In the genomic region with DNA sequence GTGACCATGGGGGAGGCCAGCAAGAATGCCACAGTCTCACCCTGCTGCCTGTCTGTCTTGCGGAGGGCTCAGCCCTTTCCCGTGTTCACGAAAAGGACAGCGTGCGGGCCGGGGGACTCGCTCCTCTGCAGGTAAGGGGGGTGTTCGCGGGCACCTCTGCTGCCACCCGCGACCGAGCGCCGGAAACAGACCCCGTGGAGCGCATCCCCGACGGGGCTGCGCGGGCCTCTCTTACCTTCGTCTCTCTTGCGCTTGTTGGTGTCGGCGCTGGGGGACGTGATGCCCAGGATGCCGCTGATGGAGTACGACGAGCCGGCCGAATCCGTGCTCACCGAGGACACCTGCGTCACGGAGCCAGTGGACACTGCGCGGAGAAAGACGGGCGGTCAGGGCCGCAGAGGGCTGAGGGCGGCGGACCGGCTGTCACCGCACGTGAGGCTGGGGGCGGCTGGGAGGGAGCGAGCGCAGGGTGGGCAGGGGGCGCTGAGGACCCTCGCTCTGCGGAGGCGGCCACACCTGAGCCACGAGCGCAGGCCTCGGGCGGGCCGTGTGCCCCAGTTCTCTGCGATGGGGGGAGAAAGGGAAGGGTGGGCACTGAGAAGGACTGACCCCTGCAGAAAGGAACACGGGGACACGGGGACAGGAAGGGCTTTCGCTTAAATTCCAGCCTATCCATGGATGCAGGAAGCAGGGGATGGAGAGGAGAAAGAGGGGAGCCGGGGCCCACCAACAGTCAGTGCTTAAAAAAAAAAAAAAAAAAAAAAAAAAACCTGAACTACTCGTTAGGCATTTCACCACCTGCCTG, we compare ENCODE assay signal across 18 cellular contexts. TPM values are rescaled to one million over a fixed set of nuclear protein-coding genes. Genes with fewer than 3 reads are reported as not detected.
A peak's percentile ranks its signal among the peaks of the same experiment; 100 is the strongest.
DNase-seq lines count a peak whose midpoint lies in the region; TF ChIP-seq lines count a peak whose summit lies in the region.
"Had no signal": no experiment of that assay in that cellular context is flagged by ENCODE, and none has a peak within 500 bp of the region (broad histone marks: within the 10 kb centered on the region; RNA-seq: fewer than 3 reads in every experiment).

No MANE protein-coding gene starts in this region.

- TF ChIP-seq CTCF in brain (conservative IDR thresholded peaks at IDR 0.05) (no peak), mesothelial cell of epicardium (IDR thresholded peaks at IDR 0.05; ENCODE audit: unreplicated experiment) (no peak)

- H3K27ac ChIP-seq in BLaER1 treated with 17β-estradiol and CSF1 and Interleukin-3, amounts not matched to agents 10 nM and 100 nM, result peak overlapping the region in 9 of 11 experiments; percentile 32 to 75 (median 69); a peak in 18 of 22 replicates
- H3K27ac ChIP-seq: heart right ventricle had no signal

- no peaks in the 10 kb centered on the region for H3K36me3 Mint-ChIP-seq in brain
- no peaks in the 10 kb centered on the region for H3K36me3 Mint-ChIP-seq in mesothelial cell of epicardium

- H3K27me3 Mint-ChIP-seq in brain (peaks cover 92% of the 10 kb centered on the region), mesothelial cell of epicardium (ENCODE audit: low read depth) (peaks cover 97% of the 10 kb centered on the region)

- no peaks in the 10 kb centered on the region for H3K9me3 ChIP-seq in BLaER1 treated with 17β-estradiol and CSF1 and Interleukin-3, amounts not matched to agents 10 nM and 100 nM (replicated peaks in 1 of 11)
- H3K9me3 ChIP-seq: heart right ventricle, tibial nerve had no signal

- peaks cover 9% of the 10 kb centered on the region for H3K4me1 Mint-ChIP-seq in brain
- no peaks in the 10 kb centered on the region for H3K4me1 Mint-ChIP-seq in mesothelial cell of epicardium

- H3K36me3 ChIP-seq in BLaER1 treated with 17β-estradiol and CSF1 and Interleukin-3, amounts not matched to agents 10 nM and 100 nM, result peaks cover 0 to 97% (median 38%) of the 10 kb centered on the region in 11 experiments; a peak in 13 of 22 replicates
- H3K36me3 ChIP-seq in H7 (replicated peaks; ENCODE audit: control insufficient read depth, insufficient read depth, low read length), result no peaks in the 10 kb centered on the region
- H3K36me3 ChIP-seq: heart right ventricle, tibial nerve had no signal

- H3K9ac ChIP-seq in BLaER1 treated with 17β-estradiol and CSF1 and Interleukin-3, amounts not matched to agents 10 nM and 100 nM, result peak overlapping the region in 10 of 11 experiments; percentile 9 to 68 (median 59); a peak in 18 of 22 replicates

- peak overlapping the region; percentile 63 to 96 (median 90) for H3K4me2 ChIP-seq in BLaER1 treated with 17β-estradiol and CSF1 and Interleukin-3, amounts not matched to agents 10 nM and 100 nM

- DNase-seq in H7 (peak; percentile 68), mesothelial cell of epicardium (ENCODE audit: low spot score in 2 of 2, unreplicated experiment in 2 of 2) (no peak), inferior parietal cortex (ENCODE audit: extremely low spot score) (no peak), kidney glomerular epithelial cell (lab: John Stamatoyannopoulos, UW) (no peak)
- no peak for DNase-seq in activated effector memory CD4-positive, alpha-beta T cell treated with anti-CD3 and anti-CD28 coated beads, Interleukin-2, amount 50 U/mL, for 16 hours
- no peak for DNase-seq in stimulated activated naive CD4-positive, alpha-beta T cell treated with Interleukin-2 at 50 U/mL for 16 hours (lab: John Stamatoyannopoulos, UW)
- DNase-seq: activated CD8-positive, alpha-beta memory T cell treated with anti-CD3 and anti-CD28 coated beads, Interleukin-2, amount 50 U/mL, for 48 hours; cerebellar nuclear complex; DMS 273 treated with DMSO at 0.1 percent for 48 hours; erythroblast; heart right ventricle; mesenchymal stem cell; NCI-H1105 treated with DMSO at 0.1 percent for 48 hours; NCI-H226; stimulated activated CD4-positive, alpha-beta T cell treated with anti-CD3 and anti-CD28 coated beads, Interleukin-15, amount 100 ng/mL, for 24 hours had no signal

- peak overlapping the region in 6 of 10 experiments; percentile 8 to 41 (median 16); a peak in 7 of 20 replicates for H3K4me3 ChIP-seq in BLaER1 treated with 17β-estradiol and CSF1 and Interleukin-3, amounts not matched to agents 10 nM and 100 nM
- H3K4me3 ChIP-seq in H7 (ENCODE audit: insufficient read depth, low read depth, low read length), result peak overlapping the region; percentile 32; the same call in 1 of the 2 replicates
- H3K4me3 ChIP-seq: heart right ventricle had no signal

- no peak overlapping the region for H3K27ac Mint-ChIP-seq in brain
- H3K27ac Mint-ChIP-seq in mesothelial cell of epicardium, result no peak overlapping the region

- peak overlapping the region in 4 of 5 experiments; percentile 40 to 64 (median 52) for H3K4me3 Mint-ChIP-seq in brain
- peak overlapping the region; percentile 22 for H3K4me3 Mint-ChIP-seq in mesothelial cell of epicardium

- H3K9me3 Mint-ChIP-seq in brain (peaks cover 0 to 3% (median 0%) of the 10 kb centered on the region in 5 experiments), mesothelial cell of epicardium (no peaks in the 10 kb centered on the region)

- H3K4me1 ChIP-seq in BLaER1 treated with 17β-estradiol and CSF1 and Interleukin-3, amounts not matched to agents 10 nM and 100 nM, result peaks cover 83 to 100% (median 99%) of the 10 kb centered on the region in 10 experiments

- H4K20me1 ChIP-seq in BLaER1 treated with 17β-estradiol and CSF1 and Interleukin-3, amounts not matched to agents 10 nM and 100 nM, result peaks cover 0 to 99% (median 0%) of the 10 kb centered on the region in 11 experiments; a peak in 10 of 22 replicates

- H3K27me3 ChIP-seq in BLaER1 treated with 17β-estradiol and CSF1 and Interleukin-3, amounts not matched to agents 10 nM and 100 nM, result peaks cover 18 to 67% (median 51%) of the 10 kb centered on the region in 11 experiments
- peaks cover 29% of the 10 kb centered on the region; the same call in 1 of the 2 replicates for H3K27me3 ChIP-seq in H7 (ENCODE audit: control insufficient read depth, insufficient read depth, low read length)

RNA-seq across cellular contexts. Expression of a gene that starts 31.5 kb away (rescaled TPM):
- 1.7 and 4.7 TPM in 2 replicates for total RNA-seq in H7 (2014; rRNA removed; shearing (Covaris generic))
- polyA plus RNA-seq in brain (ENCODE audit: insufficient read depth, low read depth, low replicate concordance), result 18.7 TPM
- total RNA-seq in mesothelial cell of epicardium, result not detected in 3 replicates
- total RNA-seq: tibial nerve had no signal
